In the genomic region with DNA sequence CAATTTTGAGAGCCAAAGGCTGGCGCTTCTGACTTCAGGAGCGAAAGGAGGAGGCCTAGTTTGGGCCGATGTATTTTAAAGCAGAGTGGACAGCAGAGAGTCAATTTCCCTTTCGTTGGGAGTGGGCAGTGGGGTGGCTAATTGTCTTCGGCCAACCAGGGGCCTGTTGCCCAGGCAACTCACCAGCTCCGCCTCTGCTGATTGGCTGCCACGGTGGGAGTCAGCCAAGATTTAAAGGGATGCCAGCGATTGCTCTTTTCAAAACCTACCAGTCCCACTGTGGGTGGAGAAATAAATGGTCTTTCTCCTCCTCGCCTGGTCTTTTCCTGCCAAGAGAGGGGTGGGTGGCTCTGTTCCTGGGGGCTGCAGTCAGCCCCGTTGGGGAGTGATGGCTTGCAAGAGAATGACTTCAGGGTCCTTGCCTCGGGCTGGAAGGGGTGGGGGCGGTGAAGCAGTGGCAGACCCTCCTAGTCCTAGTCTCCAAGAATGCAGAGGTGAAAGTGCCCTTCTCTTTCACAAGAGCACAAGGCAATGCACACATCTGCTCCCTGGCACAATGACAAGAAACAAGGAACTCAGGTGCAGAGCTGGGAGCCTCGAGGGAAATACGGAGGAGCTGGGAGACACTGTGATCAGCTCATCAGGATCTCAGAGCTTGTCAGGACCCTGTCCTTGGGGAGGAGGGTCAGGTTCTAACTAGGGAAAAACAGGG, we compare ENCODE assay signal across 9 cellular contexts. TPM values are rescaled to one million over a fixed set of nuclear protein-coding genes. Genes with fewer than 3 reads are reported as not detected.
A peak's percentile ranks its signal among the peaks of the same experiment; 100 is the strongest.
DNase-seq lines count a peak whose midpoint lies in the region; ATAC-seq and TF ChIP-seq lines count a peak whose summit lies in the region.
"Had no signal": no experiment of that assay in that cellular context is flagged by ENCODE, and none has a peak within 500 bp of the region (broad histone marks: within the 10 kb centered on the region; RNA-seq: fewer than 3 reads in every experiment).

No MANE protein-coding gene starts in this region.

- H3K27me3 Mint-ChIP-seq in memory B cell (no peaks in the 10 kb centered on the region), chondrocyte (ENCODE audit: low read depth) (peaks cover 27% of the 10 kb centered on the region)

- H4K20me1 ChIP-seq in BLaER1 treated with 17β-estradiol and CSF1 and Interleukin-3, amounts not matched to agents 10 nM and 100 nM = peaks cover 0 to 16% (median 0%) of the 10 kb centered on the region in 11 experiments; a peak in 4 of 22 replicates

- TF ChIP-seq POLR2A in esophagus muscularis mucosa (IDR thresholded peaks at IDR 0.05; ENCODE audit: low read depth) = no peak

- no peaks in the 10 kb centered on the region for H3K27me3 ChIP-seq in BLaER1 treated with 17β-estradiol and CSF1 and Interleukin-3, amounts not matched to agents 10 nM and 100 nM
- peaks cover 3 to 59% (median 6%) of the 10 kb centered on the region in 4 donors for H3K27me3 ChIP-seq in esophagus muscularis mucosa

- TF ChIP-seq CTCF in chondrocyte (IDR thresholded peaks at IDR 0.05) (no peak), esophagus muscularis mucosa (IDR thresholded peaks at IDR 0.05) (no peak)

- no peaks in the 10 kb centered on the region for H3K9me3 ChIP-seq in BLaER1 treated with 17β-estradiol and CSF1 and Interleukin-3, amounts not matched to agents 10 nM and 100 nM (replicated peaks in 1 of 11)
- H3K9me3 ChIP-seq in esophagus muscularis mucosa = no peaks in the 10 kb centered on the region

- H3K27ac Mint-ChIP-seq in memory B cell (peak overlapping the region; percentile 62), chondrocyte (ENCODE audit: unreplicated experiment) (no peak overlapping the region)

- H3K4me1 ChIP-seq in BLaER1 treated with 17β-estradiol and CSF1 and Interleukin-3, amounts not matched to agents 10 nM and 100 nM = peaks cover 9 to 54% (median 29%) of the 10 kb centered on the region in 10 experiments
- peaks cover 6 to 20% (median 15%) of the 10 kb centered on the region in 4 donors for H3K4me1 ChIP-seq in esophagus muscularis mucosa

- no peak overlapping the region for H3K27ac ChIP-seq in BLaER1 treated with 17β-estradiol and CSF1 and Interleukin-3, amounts not matched to agents 10 nM and 100 nM
- H3K27ac ChIP-seq in caudate nucleus (ENCODE audit: low read depth, low read length) (peak overlapping the region; percentile 81), esophagus muscularis mucosa (replicated peaks in 1 of 4) (no peak overlapping the region)

- ATAC-seq in memory B cell (ENCODE audit: low read depth) = peak; percentile 43
- no peak for ATAC-seq in GM18873 (IDR thresholded peaks at IDR 0.05; ENCODE audit: low FRiP score, unreplicated experiment)

- DNase-seq in NCI-H2029 treated with DMSO at 0.1 percent for 48 hours (lab: John Stamatoyannopoulos, UW) (peak; percentile 76), caudate nucleus (lab: John Stamatoyannopoulos, UW) (peak; percentile 23 to 91 (median 75)), memory B cell (ENCODE audit: low spot score in 2 of 2) (no peak), chondrocyte (ENCODE audit: low spot score) (no peak), MV-4-11 (lab: John Stamatoyannopoulos, UW) (no peak), esophagus muscularis mucosa (ENCODE audit: extremely low spot score) (no peak)

- intact Hi-C loops in esophagus muscularis mucosa (cut with DNase I) = no loop called here

- H3K36me3 Mint-ChIP-seq in memory B cell (no peaks in the 10 kb centered on the region), chondrocyte (ENCODE audit: low read depth) (no peaks in the 10 kb centered on the region)

- H3K4me3 ChIP-seq in BLaER1 treated with 17β-estradiol and CSF1 and Interleukin-3, amounts not matched to agents 10 nM and 100 nM = no peak overlapping the region
- H3K4me3 ChIP-seq in esophagus muscularis mucosa = no peak overlapping the region
- H3K4me3 ChIP-seq: lung had no signal

- H3K9me3 Mint-ChIP-seq in memory B cell (no peaks in the 10 kb centered on the region), chondrocyte (ENCODE audit: low read depth) (no peaks in the 10 kb centered on the region)

- H3K4me1 Mint-ChIP-seq in memory B cell = peaks cover 9% of the 10 kb centered on the region
- H3K4me1 Mint-ChIP-seq in chondrocyte (ENCODE audit: low read depth) = peaks cover 4% of the 10 kb centered on the region

- WGBS in esophagus muscularis mucosa = 37% methylated on average over 10 of the region's 14 CpGs

- H3K4me3 Mint-ChIP-seq in memory B cell (no peak overlapping the region), chondrocyte (ENCODE audit: unreplicated experiment) (no peak overlapping the region)

- H3K9ac ChIP-seq in BLaER1 treated with 17β-estradiol and CSF1 and Interleukin-3, amounts not matched to agents 10 nM and 100 nM = no peak overlapping the region

- TF ChIP-seq EP300 in esophagus muscularis mucosa (IDR thresholded peaks at IDR 0.05) = no peak

- peaks cover 0 to 29% (median 12%) of the 10 kb centered on the region in 11 experiments; a peak in 11 of 22 replicates for H3K36me3 ChIP-seq in BLaER1 treated with 17β-estradiol and CSF1 and Interleukin-3, amounts not matched to agents 10 nM and 100 nM
- H3K36me3 ChIP-seq in esophagus muscularis mucosa = no peaks in the 10 kb centered on the region

- peak overlapping the region in 10 of 11 experiments; percentile 10 to 48 (median 37); a peak in 13 of 22 replicates for H3K4me2 ChIP-seq in BLaER1 treated with 17β-estradiol and CSF1 and Interleukin-3, amounts not matched to agents 10 nM and 100 nM

RNA-seq across cellular contexts. Expression of a gene that starts 37.7 kb away (rescaled TPM):
- not detected in 3 replicates for total RNA-seq in chondrocyte
- total RNA-seq in esophagus muscularis mucosa = under 1 TPM in 1 of 4 donors, not detected in 3; 0.17 TPM

RNA-seq across cellular contexts. Expression of a gene that starts 41.3 kb away (rescaled TPM):
- total RNA-seq in chondrocyte (not detected in 3 replicates), esophagus muscularis mucosa (1 to 10 TPM; 3.6 to 6.1 (median 4.9) TPM)

RNA-seq across cellular contexts. Expression of a gene that starts 51.7 kb away (rescaled TPM):
- not detected in 3 replicates for total RNA-seq in chondrocyte
- total RNA-seq in esophagus muscularis mucosa = not detected

Comparison
In these comparisons a context has a peak if more than half of its experiments do, and no peak if none do; other contexts are left out.
1. DNase-seq: peak in NCI-H2029 treated with DMSO at 0.1 percent for 48 hours (single experiment) and caudate nucleus (61 of 61); none in memory B cell (0 of 2), chondrocyte (single experiment), MV-4-11 (single experiment) and esophagus muscularis mucosa (single experiment).